10 cellular contexts compared by ENCODE assay signal in genomic region chr3:52041118-52041847, GRCh38. TPM values are rescaled to one million over a fixed set of nuclear protein-coding genes. Genes with fewer than 3 reads are reported as not detected.
A peak's percentile ranks its signal among the peaks of the same experiment; 100 is the strongest.
DNase-seq lines count a peak whose midpoint lies in the region; ATAC-seq and TF ChIP-seq lines count a peak whose summit lies in the region.
"Had no signal": no experiment of that assay in that cellular context is flagged by ENCODE, and none has a peak within 500 bp of the region (broad histone marks: within the 10 kb centered on the region; RNA-seq: fewer than 3 reads in every experiment).

No MANE protein-coding gene starts in this region.

- DNase-seq in AG09309 (ENCODE audit: low read depth) = no peak
- peak; percentile 13 for DNase-seq in LHCN-M2 (ENCODE audit: low read depth)
- no peak for DNase-seq in choroid plexus epithelial cell (ENCODE audit: low read depth)
- peak; percentile 88 for DNase-seq in medulla oblongata (ENCODE audit: extremely low spot score)
- no peak for DNase-seq in G401 (ENCODE audit: low spot score)
- DNase-seq: activated naive CD4-positive, alpha-beta T cell treated with anti-CD3 and anti-CD28 coated beads, Interleukin-2, amount 10 ng/mL, durations not matched to agents 7 days and 5 days; immature natural killer cell had no signal

- no peak overlapping the region for H3K4me3 ChIP-seq in AG09309 (ENCODE audit: control insufficient read depth, low read depth, low read length)
- no peak overlapping the region for H3K4me3 ChIP-seq in choroid plexus epithelial cell (ENCODE audit: low read depth, low read length)

- ATAC-seq in GM18867 (IDR thresholded peaks at IDR 0.05; ENCODE audit: unreplicated experiment) (no peak), GM21515 (IDR thresholded peaks at IDR 0.05; ENCODE audit: unreplicated experiment) (no peak), HG03457 (IDR thresholded peaks at IDR 0.05; ENCODE audit: unreplicated experiment) (no peak)

- in situ Hi-C loops in G401 (cut with HindIII; ENCODE audit: low sequenced_read_pairs) = no loop called here

- peak; percentile 38 for TF ChIP-seq CTCF in AG09309 (IDR thresholded peaks at IDR 0.05; ENCODE audit: control insufficient read depth, insufficient read depth, low read depth, low read length, missing control alignments)
- peak; percentile 34 for TF ChIP-seq CTCF in choroid plexus epithelial cell (conservative IDR thresholded peaks at IDR 0.05; ENCODE audit: low read depth, low read length)

RNA-seq across cellular contexts. Expression of gene DUSP7, which starts 15.1 kb away (rescaled TPM):
- total RNA-seq in LHCN-M2 (2014; rRNA removed) = 15.3 and 15.7 TPM in 2 replicates
- 19.1 TPM for polyA plus RNA-seq in LHCN-M2 (2012)
- 14.6 and 16.8 TPM in 2 replicates for total RNA-seq in G401 (2014; rRNA removed; shearing (Covaris generic))

RNA-seq across cellular contexts. Expression of gene RPL29, which starts 45.6 kb away (rescaled TPM):
- total RNA-seq in LHCN-M2 (2014; rRNA removed) = 1,243 and 1,634 TPM in 2 replicates
- polyA plus RNA-seq in LHCN-M2 (2012) = 1,899 TPM
- total RNA-seq in G401 (2014; rRNA removed; shearing (Covaris generic)) = 2,209 and 2,228 TPM in 2 replicates

RNA-seq across cellular contexts. Expression of gene ACY1, which starts 57.9 kb away (rescaled TPM):
- total RNA-seq in LHCN-M2 (2014; rRNA removed) = 60.4 and 75.4 TPM in 2 replicates
- polyA plus RNA-seq in LHCN-M2 (2012) = 48.2 TPM
- 103 and 242 TPM in 2 replicates for total RNA-seq in G401 (2014; rRNA removed; shearing (Covaris generic))

Comparison
In these comparisons a context has a peak if more than half of its experiments do, and no peak if none do; other contexts are left out.
1. DNase-seq: peak in LHCN-M2 (single experiment) and medulla oblongata (single experiment); none in AG09309 (single experiment), choroid plexus epithelial cell (single experiment) and G401 (single experiment).